In genomic region chr9:34993502-34994428, GRCh38 we compare ENCODE assay signal across 7 cellular contexts. TPM values are rescaled to one million over a fixed set of nuclear protein-coding genes. Genes with fewer than 3 reads are reported as not detected.
DNase-seq lines count a peak whose midpoint lies in the region; ATAC-seq, FAIRE-seq and TF ChIP-seq lines count a peak whose summit lies in the region.

No MANE protein-coding gene starts in this region.

- no peaks in the 10 kb centered on the region for H3K9me3 ChIP-seq in psoas muscle

- peaks cover 46% of the 10 kb centered on the region for H3K4me1 ChIP-seq in psoas muscle

- no peak for FAIRE-seq in H54 (lab: Jason Lieb, UNC)

- TF ChIP-seq POLR2A in H54 (IDR thresholded peaks at IDR 0.05; ENCODE audit: low read depth, low read length), result no peak

- WGBS in psoas muscle, 3 donors, result 8 to 14% (median 11%) methylated on average over 10 of the region's 10 CpGs

- peak; percentile 46 to 58 (median 54) for ATAC-seq in psoas muscle
- ATAC-seq in GM19452 (IDR thresholded peaks at IDR 0.05; ENCODE audit: unreplicated experiment), result no peak

- peaks cover 0 to 25% of the 10 kb centered on the region in 2 donors for H3K36me3 ChIP-seq in psoas muscle (ENCODE audit: insufficient read depth in 1 of 2, low read depth in 1 of 2)

- peak; percentile 11 for DNase-seq in H54 (ENCODE audit: insufficient read length, low spot score)
- peak; percentile 55 for DNase-seq in glomerular visceral epithelial cell (ENCODE audit: extremely low spot score)
- peak; percentile 86 to 95 for DNase-seq in psoas muscle
- no peak for DNase-seq in NCI-H748 (lab: John Stamatoyannopoulos, UW; ENCODE audit: unreplicated experiment)
- no peak for DNase-seq in GM19238 (ENCODE audit: insufficient read length, low spot score)

- intact Hi-C loops in psoas muscle (cut with DNase I), result loop anchor here in 1 of 2 donors (5.0 kb wide), 1 partner anchor 79 kb away; the partner anchor contains the start of gene VCP

- H3K27me3 ChIP-seq in psoas muscle (ENCODE audit: insufficient read depth in 3 of 3, low read length in 2 of 3), result no peaks in the 10 kb centered on the region

- peak overlapping the region; percentile 80 for H3K4me3 ChIP-seq in psoas muscle

- peak overlapping the region; percentile 33 for H3K27ac ChIP-seq in VCaP
- no peak overlapping the region for H3K27ac ChIP-seq in psoas muscle

- no peak for TF ChIP-seq CTCF in VCaP (conservative IDR thresholded peaks at IDR 0.05)
- TF ChIP-seq CTCF in psoas muscle (IDR thresholded peaks at IDR 0.05), result no peak

RNA-seq across cellular contexts. Expression of gene DNAJB5, which starts 4.2 kb away (rescaled TPM):
- 100 to 1,000 TPM in 2 of 4 donors, 10 to 100 TPM in 2; 74.4 to 260 (median 152) TPM for total RNA-seq in psoas muscle
- 100 to 1,000 TPM in 2 of 3 donors, 10 to 100 TPM in 1; 44.2 to 148 (median 145) TPM for polyA plus RNA-seq in psoas muscle

RNA-seq across cellular contexts. Expression of gene PHF24, which starts 35.7 kb away (rescaled TPM):
- total RNA-seq in psoas muscle, result under 1 TPM in 2 of 4 donors, not detected in 2; 0.04 to 0.11 TPM
- under 1 TPM in 2 of 3 donors, not detected in 1; 0.03 to 0.04 TPM for polyA plus RNA-seq in psoas muscle

Comparison
In these comparisons a context has a peak if more than half of its experiments do, and no peak if none do; other contexts are left out.
1. DNase-seq: peak in H54 (single experiment), glomerular visceral epithelial cell (single experiment) and psoas muscle (2 of 2); none in NCI-H748 (single experiment) and GM19238 (single experiment).